Comparison of ENCODE assay signal across 1 cellular context in genomic region chr4:7964459-7964858, GRCh38.
TF ChIP-seq lines count a peak whose summit lies in the region.

No MANE protein-coding gene starts in this region.

TF ChIP-seq in GM12878, 131 proteins besides CTCF, POLR2A, EP300 and RAD21 (continued from another document):
- no peak for TF ChIP-seq ZBTB4 (CRISPR knock-in tag; IDR thresholded peaks at IDR 0.05)
- no peak for TF ChIP-seq ZNF592 (IDR thresholded peaks at IDR 0.05)
- no peak for TF ChIP-seq BCL3 (IDR thresholded peaks at IDR 0.05; ENCODE audit: borderline replicate concordance, insufficient read depth, low read depth, low read length, poor library complexity, severe bottlenecking)
